In genomic region chr2:73839653-73840411, GRCh38 we compare ENCODE assay signal across 1 cellular context.
TF ChIP-seq lines count a peak whose summit lies in the region.

No MANE protein-coding gene starts in this region.

TF ChIP-seq in GM23338, 12 proteins besides CTCF, POLR2A, EP300 and RAD21 (continued from another document):
- TF ChIP-seq, protein P1, sequence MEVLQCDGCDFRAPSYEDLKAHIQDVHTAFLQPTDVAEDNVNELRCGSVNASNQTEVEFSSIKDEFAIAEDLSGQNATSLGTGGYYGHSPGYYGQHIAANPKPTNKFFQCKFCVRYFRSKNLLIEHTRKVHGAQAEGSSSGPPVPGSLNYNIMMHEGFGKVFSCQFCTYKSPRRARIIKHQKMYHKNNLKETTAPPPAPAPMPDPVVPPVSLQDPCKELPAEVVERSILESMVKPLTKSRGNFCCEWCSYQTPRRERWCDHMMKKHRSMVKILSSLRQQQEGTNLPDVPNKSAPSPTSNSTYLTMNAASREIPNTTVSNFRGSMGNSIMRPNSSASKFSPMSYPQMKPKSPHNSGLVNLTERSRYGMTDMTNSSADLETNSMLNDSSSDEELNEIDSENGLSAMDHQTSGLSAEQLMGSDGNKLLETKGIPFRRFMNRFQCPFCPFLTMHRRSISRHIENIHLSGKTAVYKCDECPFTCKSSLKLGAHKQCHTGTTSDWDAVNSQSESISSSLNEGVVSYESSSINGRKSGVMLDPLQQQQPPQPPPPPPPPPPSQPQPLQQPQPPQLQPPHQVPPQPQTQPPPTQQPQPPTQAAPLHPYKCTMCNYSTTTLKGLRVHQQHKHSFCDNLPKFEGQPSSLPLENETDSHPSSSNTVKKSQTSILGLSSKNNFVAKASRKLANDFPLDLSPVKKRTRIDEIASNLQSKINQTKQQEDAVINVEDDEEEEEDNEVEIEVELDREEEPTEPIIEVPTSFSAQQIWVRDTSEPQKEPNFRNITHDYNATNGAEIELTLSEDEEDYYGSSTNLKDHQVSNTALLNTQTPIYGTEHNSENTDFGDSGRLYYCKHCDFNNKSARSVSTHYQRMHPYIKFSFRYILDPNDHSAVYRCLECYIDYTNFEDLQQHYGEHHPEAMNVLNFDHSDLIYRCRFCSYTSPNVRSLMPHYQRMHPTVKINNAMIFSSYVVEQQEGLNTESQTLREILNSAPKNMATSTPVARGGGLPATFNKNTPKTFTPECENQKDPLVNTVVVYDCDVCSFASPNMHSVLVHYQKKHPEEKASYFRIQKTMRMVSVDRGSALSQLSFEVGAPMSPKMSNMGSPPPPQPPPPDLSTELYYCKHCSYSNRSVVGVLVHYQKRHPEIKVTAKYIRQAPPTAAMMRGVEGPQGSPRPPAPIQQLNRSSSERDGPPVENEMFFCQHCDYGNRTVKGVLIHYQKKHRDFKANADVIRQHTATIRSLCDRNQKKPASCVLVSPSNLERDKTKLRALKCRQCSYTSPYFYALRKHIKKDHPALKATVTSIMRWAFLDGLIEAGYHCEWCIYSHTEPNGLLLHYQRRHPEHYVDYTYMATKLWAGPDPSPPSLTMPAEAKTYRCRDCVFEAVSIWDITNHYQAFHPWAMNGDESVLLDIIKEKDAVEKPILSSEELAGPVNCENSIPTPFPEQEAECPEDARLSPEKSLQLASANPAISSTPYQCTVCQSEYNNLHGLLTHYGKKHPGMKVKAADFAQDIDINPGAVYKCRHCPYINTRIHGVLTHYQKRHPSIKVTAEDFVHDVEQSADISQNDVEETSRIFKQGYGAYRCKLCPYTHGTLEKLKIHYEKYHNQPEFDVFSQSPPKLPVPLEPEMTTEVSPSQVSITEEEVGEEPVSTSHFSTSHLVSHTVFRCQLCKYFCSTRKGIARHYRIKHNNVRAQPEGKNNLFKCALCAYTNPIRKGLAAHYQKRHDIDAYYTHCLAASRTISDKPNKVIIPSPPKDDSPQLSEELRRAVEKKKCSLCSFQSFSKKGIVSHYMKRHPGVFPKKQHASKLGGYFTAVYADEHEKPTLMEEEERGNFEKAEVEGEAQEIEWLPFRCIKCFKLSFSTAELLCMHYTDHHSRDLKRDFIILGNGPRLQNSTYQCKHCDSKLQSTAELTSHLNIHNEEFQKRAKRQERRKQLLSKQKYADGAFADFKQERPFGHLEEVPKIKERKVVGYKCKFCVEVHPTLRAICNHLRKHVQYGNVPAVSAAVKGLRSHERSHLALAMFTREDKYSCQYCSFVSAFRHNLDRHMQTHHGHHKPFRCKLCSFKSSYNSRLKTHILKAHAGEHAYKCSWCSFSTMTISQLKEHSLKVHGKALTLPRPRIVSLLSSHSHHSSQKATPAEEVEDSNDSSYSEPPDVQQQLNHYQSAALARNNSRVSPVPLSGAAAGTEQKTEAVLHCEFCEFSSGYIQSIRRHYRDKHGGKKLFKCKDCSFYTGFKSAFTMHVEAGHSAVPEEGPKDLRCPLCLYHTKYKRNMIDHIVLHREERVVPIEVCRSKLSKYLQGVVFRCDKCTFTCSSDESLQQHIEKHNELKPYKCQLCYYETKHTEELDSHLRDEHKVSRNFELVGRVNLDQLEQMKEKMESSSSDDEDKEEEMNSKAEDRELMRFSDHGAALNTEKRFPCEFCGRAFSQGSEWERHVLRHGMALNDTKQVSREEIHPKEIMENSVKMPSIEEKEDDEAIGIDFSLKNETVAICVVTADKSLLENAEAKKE (CRISPR knock-in tag; IDR thresholded peaks at IDR 0.05): no peak
- TF ChIP-seq, protein P2, sequence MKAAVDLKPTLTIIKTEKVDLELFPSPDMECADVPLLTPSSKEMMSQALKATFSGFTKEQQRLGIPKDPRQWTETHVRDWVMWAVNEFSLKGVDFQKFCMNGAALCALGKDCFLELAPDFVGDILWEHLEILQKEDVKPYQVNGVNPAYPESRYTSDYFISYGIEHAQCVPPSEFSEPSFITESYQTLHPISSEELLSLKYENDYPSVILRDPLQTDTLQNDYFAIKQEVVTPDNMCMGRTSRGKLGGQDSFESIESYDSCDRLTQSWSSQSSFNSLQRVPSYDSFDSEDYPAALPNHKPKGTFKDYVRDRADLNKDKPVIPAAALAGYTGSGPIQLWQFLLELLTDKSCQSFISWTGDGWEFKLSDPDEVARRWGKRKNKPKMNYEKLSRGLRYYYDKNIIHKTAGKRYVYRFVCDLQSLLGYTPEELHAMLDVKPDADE (IDR thresholded peaks at IDR 0.05): no peak
- TF ChIP-seq, protein P3, sequence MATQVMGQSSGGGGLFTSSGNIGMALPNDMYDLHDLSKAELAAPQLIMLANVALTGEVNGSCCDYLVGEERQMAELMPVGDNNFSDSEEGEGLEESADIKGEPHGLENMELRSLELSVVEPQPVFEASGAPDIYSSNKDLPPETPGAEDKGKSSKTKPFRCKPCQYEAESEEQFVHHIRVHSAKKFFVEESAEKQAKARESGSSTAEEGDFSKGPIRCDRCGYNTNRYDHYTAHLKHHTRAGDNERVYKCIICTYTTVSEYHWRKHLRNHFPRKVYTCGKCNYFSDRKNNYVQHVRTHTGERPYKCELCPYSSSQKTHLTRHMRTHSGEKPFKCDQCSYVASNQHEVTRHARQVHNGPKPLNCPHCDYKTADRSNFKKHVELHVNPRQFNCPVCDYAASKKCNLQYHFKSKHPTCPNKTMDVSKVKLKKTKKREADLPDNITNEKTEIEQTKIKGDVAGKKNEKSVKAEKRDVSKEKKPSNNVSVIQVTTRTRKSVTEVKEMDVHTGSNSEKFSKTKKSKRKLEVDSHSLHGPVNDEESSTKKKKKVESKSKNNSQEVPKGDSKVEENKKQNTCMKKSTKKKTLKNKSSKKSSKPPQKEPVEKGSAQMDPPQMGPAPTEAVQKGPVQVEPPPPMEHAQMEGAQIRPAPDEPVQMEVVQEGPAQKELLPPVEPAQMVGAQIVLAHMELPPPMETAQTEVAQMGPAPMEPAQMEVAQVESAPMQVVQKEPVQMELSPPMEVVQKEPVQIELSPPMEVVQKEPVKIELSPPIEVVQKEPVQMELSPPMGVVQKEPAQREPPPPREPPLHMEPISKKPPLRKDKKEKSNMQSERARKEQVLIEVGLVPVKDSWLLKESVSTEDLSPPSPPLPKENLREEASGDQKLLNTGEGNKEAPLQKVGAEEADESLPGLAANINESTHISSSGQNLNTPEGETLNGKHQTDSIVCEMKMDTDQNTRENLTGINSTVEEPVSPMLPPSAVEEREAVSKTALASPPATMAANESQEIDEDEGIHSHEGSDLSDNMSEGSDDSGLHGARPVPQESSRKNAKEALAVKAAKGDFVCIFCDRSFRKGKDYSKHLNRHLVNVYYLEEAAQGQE (IDR thresholded peaks at IDR 0.05; ENCODE audit: unreplicated experiment): no peak
- TF ChIP-seq CREB1 (CRISPR knock-in tag; IDR thresholded peaks at IDR 0.05; ENCODE audit: low read depth) (no peak), STAT1 (IDR thresholded peaks at IDR 0.05; ENCODE audit: unreplicated experiment) (no peak)
